ENCODE assay signal across 34 cellular contexts in the genomic region with DNA sequence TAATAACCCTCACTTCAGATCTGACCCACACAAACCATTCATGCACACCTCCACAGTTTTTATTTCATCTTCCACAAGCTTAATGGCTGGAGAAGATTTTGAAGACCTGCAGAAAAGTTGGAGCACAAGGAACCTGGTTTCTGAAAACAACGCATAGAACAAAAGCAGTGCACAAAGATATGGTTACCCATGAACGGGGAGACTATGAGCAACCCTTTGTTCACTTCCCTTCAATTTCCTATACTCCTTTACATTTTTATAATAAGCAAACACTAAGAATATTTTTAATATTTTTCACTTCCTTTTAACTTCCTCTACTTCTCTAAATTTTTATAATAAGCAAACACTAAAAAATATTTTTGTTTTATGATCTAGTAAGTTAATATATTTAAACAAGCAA.
"Had no signal": no experiment of that assay in that cellular context is flagged by ENCODE, and none has a peak within 500 bp of the region (broad histone marks: within the 10 kb centered on the region; RNA-seq: fewer than 3 reads in every experiment).

No MANE protein-coding gene starts in this region.

- ATAC-seq: activated CD4-positive, CD25-positive, alpha-beta regulatory T cell treated with anti-CD3 and anti-CD28 coated beads, Interleukin-2, amount 50 U/mL, for 24 hours; activated naive CD4-positive, alpha-beta T cell treated with anti-CD3 and anti-CD28 coated beads, Interleukin-2, amount 50 U/mL, for 72 hours; activated T-cell treated with anti-CD3 and anti-CD28 coated beads, Interleukin-2, amount 50 U/mL, for 4 hours had no signal

- FAIRE-seq: astrocyte, bronchial epithelial cell, TTC549 had no signal

- H3K27me3 ChIP-seq: adrenal gland, MG63, Peyer's patch, SJSA1 had no signal

- H3K27ac ChIP-seq: adrenal gland, Peyer's patch, SJSA1 had no signal

- H3K36me3 ChIP-seq: adrenal gland, MG63, Peyer's patch, SJSA1 had no signal

- H3K4me3 ChIP-seq: adrenal gland, MG63, Peyer's patch, SJSA1 had no signal

- DNase-seq: activated CD4-positive, alpha-beta memory T cell treated with anti-CD3 and anti-CD28 coated beads for 36 hours; activated CD4-positive, alpha-beta T cell treated with anti-CD3 and anti-CD28 coated beads for 4 hours; activated CD4-positive, alpha-beta T cell treated with anti-CD3 and anti-CD28 coated beads, Interleukin-2, amount 50 U/mL, for 1 hour; activated CD8-positive, alpha-beta memory T cell treated with anti-CD3 and anti-CD28 coated beads, Interleukin-2, amount 50 U/mL, for 4 hours; activated gamma-delta T cell treated with Interleukin-2 at 50 U/mL for 16 hours; activated naive CD4-positive, alpha-beta T cell treated with anti-CD3 and anti-CD28 coated beads for 36 hours; activated T-cell treated with anti-CD3 and anti-CD28 coated beads for 4 hours; activated T-cell treated with anti-CD3 and anti-CD28 coated beads, Interleukin-2, amount 50 U/mL, for 4 hours; adrenal gland; caudate nucleus; Kasumi-1; KG1; MG63; NCI-H1048; NCI-H1105 treated with DMSO at 0.1 percent for 48 hours; NCI-H1436; NCI-H1694; NCI-H1930; NCI-H2081 treated with DMSO at 0.1 percent for 48 hours; NCI-H226; NCI-H446 treated with DMSO at 0.1 percent for 48 hours; NCI-H524; NCI-H69; NCI-H82; Peyer's patch; RPMI8226; SHP77 treated with DMSO at 0.1 percent for 48 hours; SK-N-SH had no signal

- H3K9me2 ChIP-seq: SK-N-SH had no signal

- H3K4me1 ChIP-seq: adrenal gland, Peyer's patch had no signal

- H3K9me3 ChIP-seq: adrenal gland, MG63, Peyer's patch, SJSA1, SK-N-SH had no signal

- H3K4me2 ChIP-seq: SK-N-SH had no signal

- H3K9ac ChIP-seq: SK-N-SH had no signal
